1 cellular context compared by ENCODE assay signal in the genomic region with DNA sequence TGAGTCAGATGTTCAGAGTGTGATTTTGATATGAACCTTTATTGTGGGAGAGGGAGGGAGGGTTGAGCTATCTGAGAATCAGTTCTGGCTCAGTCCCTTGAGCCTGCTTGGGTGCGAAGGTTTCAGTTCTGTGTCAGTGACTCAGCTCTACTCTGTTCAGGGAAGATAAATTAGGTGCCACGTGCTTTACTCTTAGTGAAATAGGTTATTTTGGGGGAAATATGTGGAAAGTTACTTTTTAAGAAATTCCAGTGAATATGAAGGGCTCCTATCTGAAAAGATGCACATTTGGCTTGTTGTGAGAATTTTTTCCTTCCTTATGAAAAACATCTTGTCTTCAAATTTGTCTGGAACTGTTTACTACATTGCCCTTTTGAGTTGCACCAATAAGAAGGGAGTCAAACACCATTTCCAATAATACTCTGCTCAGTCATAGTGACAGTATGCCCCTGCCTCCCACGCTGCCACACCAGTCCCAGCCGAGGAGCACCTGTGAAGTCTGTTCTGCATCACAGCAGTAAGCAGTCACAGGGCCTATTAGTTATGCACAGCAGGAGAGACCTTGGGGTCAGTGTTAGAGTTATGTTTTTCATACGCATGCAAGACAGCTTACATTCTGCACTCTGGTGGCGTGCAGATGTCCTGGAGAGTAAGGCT.
TF ChIP-seq lines count a peak whose summit lies in the region.

No MANE protein-coding gene starts in this region.

TF ChIP-seq in GM12878, 131 proteins besides CTCF, POLR2A, EP300 and RAD21 (continued from another document and continues in another):
- TF ChIP-seq ZBTB33 (IDR thresholded peaks at IDR 0.05) (no peak), ZNF207 (IDR thresholded peaks at IDR 0.05; ENCODE audit: borderline replicate concordance) (no peak; the same call in 1 of the 2 replicates), E4F1 (IDR thresholded peaks at IDR 0.05; ENCODE audit: borderline replicate concordance, partially characterized antibody) (no peak), USF1 (IDR thresholded peaks at IDR 0.05; ENCODE audit: borderline replicate concordance, extremely low read length, insufficient read depth, low read depth, low read length) (no peak), TCF7 (IDR thresholded peaks at IDR 0.05; ENCODE audit: borderline replicate concordance) (no peak), MEF2B (IDR thresholded peaks at IDR 0.05; ENCODE audit: partially characterized antibody, poor library complexity, severe bottlenecking) (peak; percentile 93), TAF1 (IDR thresholded peaks at IDR 0.05; ENCODE audit: borderline replicate concordance, low read depth, low read length) (no peak), TCF3 (IDR thresholded peaks at IDR 0.05; ENCODE audit: borderline replicate concordance, insufficient read depth, low read depth, low read length) (peak; percentile 93), NBN (IDR thresholded peaks at IDR 0.05) (peak; percentile 88), HDGF (IDR thresholded peaks at IDR 0.05) (no peak), SRF (IDR thresholded peaks at IDR 0.05; ENCODE audit: low read depth in 2 of 2, low read length in 2 of 2) (no peak), ETV6 (conservative IDR thresholded peaks at IDR 0.05 in 1 of 2, IDR thresholded peaks at IDR 0.05 in 1 of 2; ENCODE audit: borderline replicate concordance in 1 of 2, low read depth in 1 of 2) (no peak), CREM (IDR thresholded peaks at IDR 0.05; ENCODE audit: low read depth) (peak; percentile 66), EZH2 (IDR thresholded peaks at IDR 0.05; ENCODE audit: borderline replicate concordance, control insufficient read depth, low read depth, low read length) (no peak), RUNX3 (IDR thresholded peaks at IDR 0.05; ENCODE audit: low read length) (peak; percentile 47), FOS (IDR thresholded peaks at IDR 0.05; ENCODE audit: borderline replicate concordance, extremely low read depth, insufficient read length) (no peak), POLR2AphosphoS5 (IDR thresholded peaks at IDR 0.05; ENCODE audit: low read length) (0 out of 2 replicates have a peak, but pooled peaks have one; percentile 36), ATF2 (IDR thresholded peaks at IDR 0.05; ENCODE audit: low read length) (peak; percentile 87), WRNIP1 (IDR thresholded peaks at IDR 0.05; ENCODE audit: borderline replicate concordance, low read depth, low read length) (no peak), CBX5 (IDR thresholded peaks at IDR 0.05; ENCODE audit: low read depth) (peak; percentile 89), SP1 (IDR thresholded peaks at IDR 0.05; ENCODE audit: low read depth, low read length) (peak; percentile 52), POU2F2 (IDR thresholded peaks at IDR 0.05; ENCODE audit: borderline replicate concordance, low read depth, low read length) (peak; percentile 97), IRF4 (IDR thresholded peaks at IDR 0.05; ENCODE audit: low read depth, low read length) (peak; percentile 86), RELA (IDR thresholded peaks at IDR 0.05; ENCODE audit: borderline replicate concordance, partially characterized antibody) (no peak), HSF1 (IDR thresholded peaks at IDR 0.05; ENCODE audit: low read depth, low read length) (no peak), IRF3 (IDR thresholded peaks at IDR 0.05) (no peak), STAT1 (conservative IDR thresholded peaks at IDR 0.05) (no peak), BACH1 (IDR thresholded peaks at IDR 0.05; ENCODE audit: borderline replicate concordance) (peak; percentile 69; the same call in 1 of the 2 replicates), SMC3 (IDR thresholded peaks at IDR 0.05; ENCODE audit: borderline replicate concordance, low read length) (no peak)
- TF ChIP-seq, protein P1, sequence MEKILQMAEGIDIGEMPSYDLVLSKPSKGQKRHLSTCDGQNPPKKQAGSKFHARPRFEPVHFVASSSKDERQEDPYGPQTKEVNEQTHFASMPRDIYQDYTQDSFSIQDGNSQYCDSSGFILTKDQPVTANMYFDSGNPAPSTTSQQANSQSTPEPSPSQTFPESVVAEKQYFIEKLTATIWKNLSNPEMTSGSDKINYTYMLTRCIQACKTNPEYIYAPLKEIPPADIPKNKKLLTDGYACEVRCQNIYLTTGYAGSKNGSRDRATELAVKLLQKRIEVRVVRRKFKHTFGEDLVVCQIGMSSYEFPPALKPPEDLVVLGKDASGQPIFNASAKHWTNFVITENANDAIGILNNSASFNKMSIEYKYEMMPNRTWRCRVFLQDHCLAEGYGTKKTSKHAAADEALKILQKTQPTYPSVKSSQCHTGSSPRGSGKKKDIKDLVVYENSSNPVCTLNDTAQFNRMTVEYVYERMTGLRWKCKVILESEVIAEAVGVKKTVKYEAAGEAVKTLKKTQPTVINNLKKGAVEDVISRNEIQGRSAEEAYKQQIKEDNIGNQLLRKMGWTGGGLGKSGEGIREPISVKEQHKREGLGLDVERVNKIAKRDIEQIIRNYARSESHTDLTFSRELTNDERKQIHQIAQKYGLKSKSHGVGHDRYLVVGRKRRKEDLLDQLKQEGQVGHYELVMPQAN (conservative IDR thresholded peaks at IDR 0.05) = peak; percentile 62; the same call in 1 of the 2 replicates
- TF ChIP-seq, protein P2, sequence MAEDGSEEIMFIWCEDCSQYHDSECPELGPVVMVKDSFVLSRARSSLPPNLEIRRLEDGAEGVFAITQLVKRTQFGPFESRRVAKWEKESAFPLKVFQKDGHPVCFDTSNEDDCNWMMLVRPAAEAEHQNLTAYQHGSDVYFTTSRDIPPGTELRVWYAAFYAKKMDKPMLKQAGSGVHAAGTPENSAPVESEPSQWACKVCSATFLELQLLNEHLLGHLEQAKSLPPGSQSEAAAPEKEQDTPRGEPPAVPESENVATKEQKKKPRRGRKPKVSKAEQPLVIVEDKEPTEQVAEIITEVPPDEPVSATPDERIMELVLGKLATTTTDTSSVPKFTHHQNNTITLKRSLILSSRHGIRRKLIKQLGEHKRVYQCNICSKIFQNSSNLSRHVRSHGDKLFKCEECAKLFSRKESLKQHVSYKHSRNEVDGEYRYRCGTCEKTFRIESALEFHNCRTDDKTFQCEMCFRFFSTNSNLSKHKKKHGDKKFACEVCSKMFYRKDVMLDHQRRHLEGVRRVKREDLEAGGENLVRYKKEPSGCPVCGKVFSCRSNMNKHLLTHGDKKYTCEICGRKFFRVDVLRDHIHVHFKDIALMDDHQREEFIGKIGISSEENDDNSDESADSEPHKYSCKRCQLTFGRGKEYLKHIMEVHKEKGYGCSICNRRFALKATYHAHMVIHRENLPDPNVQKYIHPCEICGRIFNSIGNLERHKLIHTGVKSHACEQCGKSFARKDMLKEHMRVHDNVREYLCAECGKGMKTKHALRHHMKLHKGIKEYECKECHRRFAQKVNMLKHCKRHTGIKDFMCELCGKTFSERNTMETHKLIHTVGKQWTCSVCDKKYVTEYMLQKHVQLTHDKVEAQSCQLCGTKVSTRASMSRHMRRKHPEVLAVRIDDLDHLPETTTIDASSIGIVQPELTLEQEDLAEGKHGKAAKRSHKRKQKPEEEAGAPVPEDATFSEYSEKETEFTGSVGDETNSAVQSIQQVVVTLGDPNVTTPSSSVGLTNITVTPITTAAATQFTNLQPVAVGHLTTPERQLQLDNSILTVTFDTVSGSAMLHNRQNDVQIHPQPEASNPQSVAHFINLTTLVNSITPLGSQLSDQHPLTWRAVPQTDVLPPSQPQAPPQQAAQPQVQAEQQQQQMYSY (CRISPR knock-in tag; IDR thresholded peaks at IDR 0.05) = no peak
- TF ChIP-seq, protein P3, sequence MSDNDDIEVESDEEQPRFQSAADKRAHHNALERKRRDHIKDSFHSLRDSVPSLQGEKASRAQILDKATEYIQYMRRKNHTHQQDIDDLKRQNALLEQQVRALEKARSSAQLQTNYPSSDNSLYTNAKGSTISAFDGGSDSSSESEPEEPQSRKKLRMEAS (IDR thresholded peaks at IDR 0.05; ENCODE audit: low read depth, low read length) = peak; percentile 89
- TF ChIP-seq, protein P4, sequence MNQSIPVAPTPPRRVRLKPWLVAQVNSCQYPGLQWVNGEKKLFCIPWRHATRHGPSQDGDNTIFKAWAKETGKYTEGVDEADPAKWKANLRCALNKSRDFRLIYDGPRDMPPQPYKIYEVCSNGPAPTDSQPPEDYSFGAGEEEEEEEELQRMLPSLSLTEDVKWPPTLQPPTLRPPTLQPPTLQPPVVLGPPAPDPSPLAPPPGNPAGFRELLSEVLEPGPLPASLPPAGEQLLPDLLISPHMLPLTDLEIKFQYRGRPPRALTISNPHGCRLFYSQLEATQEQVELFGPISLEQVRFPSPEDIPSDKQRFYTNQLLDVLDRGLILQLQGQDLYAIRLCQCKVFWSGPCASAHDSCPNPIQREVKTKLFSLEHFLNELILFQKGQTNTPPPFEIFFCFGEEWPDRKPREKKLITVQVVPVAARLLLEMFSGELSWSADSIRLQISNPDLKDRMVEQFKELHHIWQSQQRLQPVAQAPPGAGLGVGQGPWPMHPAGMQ (IDR thresholded peaks at IDR 0.05; ENCODE audit: borderline replicate concordance) = no peak
